ENCODE assay signal across 8 cellular contexts in the genomic region with DNA sequence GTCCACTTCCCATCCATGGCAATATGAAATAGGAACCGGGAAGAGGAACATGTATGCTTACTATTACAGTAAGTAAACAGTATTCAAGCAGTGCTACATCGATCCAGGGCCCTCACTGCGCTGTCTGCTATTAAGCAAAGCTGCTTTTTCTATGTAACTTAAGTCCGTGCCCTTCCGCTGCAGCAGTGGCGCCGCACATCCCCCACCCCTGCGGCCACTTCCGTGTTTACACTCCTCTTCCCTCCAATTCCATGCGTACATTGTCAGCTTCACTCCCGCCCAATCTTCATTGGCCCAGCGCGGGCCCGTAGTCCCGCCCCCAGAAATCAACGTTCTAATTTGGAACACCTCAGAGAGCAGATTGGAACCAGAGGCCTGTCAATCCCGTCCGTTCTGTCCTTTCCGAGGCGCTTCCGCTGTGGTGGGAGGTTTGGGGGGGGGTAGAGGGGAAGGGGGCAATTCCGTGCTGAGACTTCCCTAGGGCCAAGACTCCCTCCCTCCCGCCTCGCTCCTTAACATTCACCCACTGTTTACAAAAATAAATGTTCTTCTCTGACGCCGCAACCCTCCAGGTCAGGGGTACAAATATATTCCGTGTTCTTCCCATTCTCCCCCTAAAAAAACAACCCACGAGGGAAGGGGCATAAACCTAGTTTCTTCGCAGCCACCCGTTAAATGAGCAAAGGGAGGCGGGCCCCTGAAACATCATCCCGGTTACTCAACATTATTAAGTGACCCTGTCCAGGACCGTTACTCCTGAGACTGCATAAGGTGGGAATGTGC.
DNase-seq lines count a peak whose midpoint lies in the region; ATAC-seq and TF ChIP-seq lines count a peak whose summit lies in the region.

No MANE protein-coding gene starts in this region.

- peaks cover 60% of the 10 kb centered on the region for H3K79me2 ChIP-seq in PC-9 (ENCODE audit: low read depth)

- H4K20me1 ChIP-seq in PC-9 (ENCODE audit: insufficient read depth), result peaks cover 38% of the 10 kb centered on the region

- peak overlapping the region; percentile 95 for H3K4me2 ChIP-seq in PC-9

- H3K4me3 Mint-ChIP-seq in activated T-cell treated with anti-CD3 and anti-CD28 coated beads, Interleukin-2, amount 50 U/mL, for 4 hours, result peak overlapping the region; percentile 99

- no peak for TF ChIP-seq CTCF in PC-9 (conservative IDR thresholded peaks at IDR 0.05)

- H2AFZ ChIP-seq in PC-9, result peak overlapping the region; percentile 94

- peaks cover 27% of the 10 kb centered on the region for H3K4me1 ChIP-seq in PC-9 (replicated peaks; ENCODE audit: insufficient read depth)

- H3K9me3 Mint-ChIP-seq in activated T-cell treated with anti-CD3 and anti-CD28 coated beads, Interleukin-2, amount 50 U/mL, for 4 hours, result no peaks in the 10 kb centered on the region

- H3K27me3 Mint-ChIP-seq in activated T-cell treated with anti-CD3 and anti-CD28 coated beads, Interleukin-2, amount 50 U/mL, for 4 hours (ENCODE audit: low read depth), result no peaks in the 10 kb centered on the region

- no peaks in the 10 kb centered on the region for H3K9me3 ChIP-seq in PC-9 (ENCODE audit: insufficient read depth, low read depth)

- TF ChIP-seq POLR2A in erythroblast (IDR thresholded peaks at IDR 0.05; ENCODE audit: low read length), result peak; percentile 65

- peaks cover 4% of the 10 kb centered on the region for H3K36me3 Mint-ChIP-seq in activated T-cell treated with anti-CD3 and anti-CD28 coated beads, Interleukin-2, amount 50 U/mL, for 4 hours (ENCODE audit: insufficient read depth)

- H3K4me3 ChIP-seq in PC-9, result peak overlapping the region; percentile 95

- TSS peak; percentile 70 for BruUV-seq in PC-9 (replicated peaks; lab: Mats Ljungman, UMichigan)

- peaks cover 49% of the 10 kb centered on the region for H3K4me1 Mint-ChIP-seq in activated T-cell treated with anti-CD3 and anti-CD28 coated beads, Interleukin-2, amount 50 U/mL, for 4 hours (ENCODE audit: low read depth)

- DNase-seq in DMS53 treated with DMSO at 0.1 percent for 48 hours (lab: John Stamatoyannopoulos, UW; ENCODE audit: unreplicated experiment) (peak; percentile 88), KBM-7 (peak; percentile 100), PC-9 (peak; percentile 95 to 96), erythroblast (lab: John Stamatoyannopoulos, UW) (peak; percentile 96 to 97), mucosa of gallbladder (ENCODE audit: low spot score) (peak; percentile 97)
- DNase-seq in activated T-cell treated with anti-CD3 and anti-CD28 coated beads, Interleukin-2, amount 50 U/mL, for 4 hours, result peak; percentile 82
- peak; percentile 85 for DNase-seq in stimulated activated CD8-positive, alpha-beta memory T cell treated with anti-CD3 and anti-CD28 coated beads, Interleukin-4, amount 100 ng/mL, for 24 hours (ENCODE audit: low read depth)

- ATAC-seq in GM21723 (IDR thresholded peaks at IDR 0.05; ENCODE audit: unreplicated experiment), result peak; percentile 83
- peak; percentile 84 to 85 for ATAC-seq in activated T-cell treated with anti-CD3 and anti-CD28 coated beads, Interleukin-2, amount 50 U/mL, for 4 hours

- POLR2A ChIA-PET in PC-9 (lab: Charles Lee; ENCODE audit: unreplicated experiment), result interaction anchor here (0.6 to 0.7 kb wide), 2 partner anchors 471 to 1701 kb away, joined by 4 to 28 read pairs; no protein-coding TSS in a partner anchor

- H3K27me3 ChIP-seq in PC-9 (ENCODE audit: insufficient read depth, low read depth), result no peaks in the 10 kb centered on the region

- intact Hi-C loops in PC-9 (cut with micrococcal nuclease; ENCODE audit: unreplicated experiment), result loop anchor here (2.0 to 10.0 kb wide), 3 partner anchors 218 to 369 kb away; a partner anchor contains a TSS

- no peaks in the 10 kb centered on the region for H3K9me2 ChIP-seq in PC-9 (ENCODE audit: insufficient read depth)

- CTCF ChIA-PET in PC-9 (lab: Charles Lee), result interaction anchor here (0.6 to 1.0 kb wide), 3 partner anchors 52 to 93 kb away, joined by 3 to 14 read pairs (median 4); no protein-coding TSS in a partner anchor

- no peaks in the 10 kb centered on the region for H3K36me3 ChIP-seq in PC-9 (ENCODE audit: low read depth)

- H3F3A ChIP-seq in PC-9 (ENCODE audit: insufficient read depth, low read depth), result peaks cover 20% of the 10 kb centered on the region

- H3K27ac ChIP-seq in PC-9, result peak overlapping the region; percentile 85

- in situ Hi-C loops in KBM-7 (cut with MboI; ENCODE audit: low pct_unique_long_range_greater_than_20kb, low sequenced_read_pairs), result no loop called here

Comparison
In these comparisons a context has a peak if more than half of its experiments do, and no peak if none do; other contexts are left out.
1. Peak in every context shown above with its lines: DNase-seq, ATAC-seq, H3K4me3 ChIP-seq and H3K27ac ChIP-seq.